Comparison of ENCODE assay signal across 22 cellular contexts in the genomic region with DNA sequence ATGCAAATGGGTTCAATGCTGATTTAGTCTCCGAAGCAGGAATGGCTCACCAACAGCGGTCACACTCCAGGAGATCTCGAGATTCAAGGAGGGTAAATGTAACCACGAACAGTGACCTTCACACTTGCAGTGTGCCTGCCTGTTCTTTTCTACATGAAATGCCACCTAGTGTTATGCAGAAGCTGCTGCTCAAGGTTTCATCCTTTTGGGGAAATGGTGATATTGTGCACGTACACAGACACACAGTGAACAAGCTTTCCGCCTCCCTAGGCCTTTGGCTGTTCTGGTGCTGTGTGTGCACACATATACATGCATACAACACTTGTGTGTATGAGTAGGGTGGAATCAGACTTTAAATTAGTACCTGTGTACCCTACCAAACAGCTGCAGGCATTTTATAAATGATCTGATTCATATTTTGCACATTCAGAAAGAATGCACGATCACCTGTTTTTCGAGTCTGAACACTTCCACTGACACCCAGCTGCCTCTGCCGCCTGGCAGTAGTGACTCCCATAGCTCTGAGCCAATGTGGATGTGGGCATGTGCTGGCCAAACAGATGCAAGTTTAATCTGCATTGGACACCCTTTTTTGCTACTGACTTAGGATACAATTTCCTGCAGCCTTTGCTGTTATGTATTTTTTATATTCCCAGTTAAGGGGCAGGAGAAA.
DNase-seq lines count a peak whose midpoint lies in the region; ATAC-seq, FAIRE-seq and TF ChIP-seq lines count a peak whose summit lies in the region.
"Had no signal": no experiment of that assay in that cellular context is flagged by ENCODE, and none has a peak within 500 bp of the region (broad histone marks: within the 10 kb centered on the region; RNA-seq: fewer than 3 reads in every experiment).

No MANE protein-coding gene starts in this region.

- H3K36me3 ChIP-seq in PC-3 (ENCODE audit: low read depth, low read length), result no peaks in the 10 kb centered on the region

- H2AFZ ChIP-seq in PC-3 (ENCODE audit: low read length), result peak overlapping the region; percentile 35; the same call in 1 of the 2 replicates

- H3K79me2 ChIP-seq in PC-3 (ENCODE audit: low read length), result no peaks in the 10 kb centered on the region

- DNase-seq in HT-29 (ENCODE audit: low spot score) (peak; percentile 14), PC-3 (peak; percentile 84), epithelial cell of proximal tubule (ENCODE audit: low read depth) (no peak), sciatic nerve (ENCODE audit: low spot score) (peak; percentile 2), osteocyte (ENCODE audit: extremely low spot score, unreplicated experiment) (no peak), foreskin melanocyte (no peak), GM12892 (ENCODE audit: insufficient read length) (no peak), CD1c-positive myeloid dendritic cell (ENCODE audit: extremely low spot score) (no peak)
- DNase-seq: activated B cell treated with CpG ODN at 0.5 μM for 24 hours; activated CD8-positive, alpha-beta T cell treated with anti-CD3 and anti-CD28 coated beads, Interleukin-2, amount 10 ng/mL, durations not matched to agents 7 days and 5 days; activated naive CD8-positive, alpha-beta T cell treated with anti-CD3 and anti-CD28 coated beads, Interleukin-2, amount 10 ng/mL, durations not matched to agents 7 days and 5 days; AML-193; COR-L47; kidney; mesendoderm; NCI-H2029; NCI-H526; stimulated activated CD4-positive, alpha-beta T cell treated with anti-CD3 and anti-CD28 coated beads, Interleukin-15, amount 100 ng/mL, for 24 hours; T-cell had no signal

- peak overlapping the region; percentile 73 for H3K4me2 ChIP-seq in PC-3 (ENCODE audit: low read length)

- no TSS peak for BruUV-seq in PC-3 (replicated peaks; lab: Mats Ljungman, UMichigan)

- H3K27ac Mint-ChIP-seq in osteocyte (ENCODE audit: unreplicated experiment), result no peak overlapping the region
- H3K27ac Mint-ChIP-seq: activated B cell treated with CpG ODN at 0.5 μM for 24 hours; activated CD8-positive, alpha-beta T cell treated with anti-CD3 and anti-CD28 coated beads, Interleukin-2, amount 10 ng/mL, durations not matched to agents 7 days and 5 days; activated naive CD8-positive, alpha-beta T cell treated with anti-CD3 and anti-CD28 coated beads, Interleukin-2, amount 10 ng/mL, durations not matched to agents 7 days and 5 days; natural killer cell treated with Interleukin-12 subunit alpha and Interleukin-12 subunit beta and Interleukin-15 and Interleukin-18, amount 100 ng/mL, for 72 hours; stimulated activated naive CD8-positive, alpha-beta T cell treated with anti-CD3 and anti-CD28 coated beads, Interleukin-15, Interleukin-2, amounts not matched to agents 100 ng/mL and 50 ng/mL, for 24 hours; T-cell had no signal

- H3F3A ChIP-seq in PC-3 (ENCODE audit: low read length, unreplicated experiment), result no peaks in the 10 kb centered on the region

- H3K9me2 ChIP-seq in PC-3 (replicated peaks; ENCODE audit: low read length), result no peaks in the 10 kb centered on the region

- peak overlapping the region; percentile 72 for H3K27ac ChIP-seq in PC-3 (ENCODE audit: low read length)

- peaks cover 36% of the 10 kb centered on the region for H3K27me3 Mint-ChIP-seq in osteocyte (ENCODE audit: unreplicated experiment)
- H3K27me3 Mint-ChIP-seq: activated B cell treated with CpG ODN at 0.5 μM for 24 hours; stimulated activated naive CD8-positive, alpha-beta T cell treated with anti-CD3 and anti-CD28 coated beads, Interleukin-15, Interleukin-2, amounts not matched to agents 100 ng/mL and 50 ng/mL, for 24 hours had no signal

- CTCF ChIA-PET in PC-3 (lab: Charles Lee), result interaction anchor here (0.6 kb wide), 1 partner anchor 26 kb away, joined by 3 read pairs; no protein-coding TSS in a partner anchor

- no peak overlapping the region for H3K4me3 Mint-ChIP-seq in osteocyte (ENCODE audit: unreplicated experiment)
- H3K4me3 Mint-ChIP-seq: activated B cell treated with CpG ODN at 0.5 μM for 24 hours; activated CD8-positive, alpha-beta T cell treated with anti-CD3 and anti-CD28 coated beads, Interleukin-2, amount 10 ng/mL, durations not matched to agents 7 days and 5 days; activated naive CD8-positive, alpha-beta T cell treated with anti-CD3 and anti-CD28 coated beads, Interleukin-2, amount 10 ng/mL, durations not matched to agents 7 days and 5 days; brain; natural killer cell treated with Interleukin-12 subunit alpha and Interleukin-12 subunit beta and Interleukin-15 and Interleukin-18, amount 100 ng/mL, for 72 hours; stimulated activated naive CD8-positive, alpha-beta T cell treated with anti-CD3 and anti-CD28 coated beads, Interleukin-15, Interleukin-2, amounts not matched to agents 100 ng/mL and 50 ng/mL, for 24 hours; T-cell had no signal

- intact Hi-C loops in PC-3 (cut with micrococcal nuclease) (loop anchor here (1.0 kb wide), 1 partner anchor 23 kb away; no protein-coding TSS in a partner anchor), sciatic nerve (cut with DNase I) (no loop called here)

- no peaks in the 10 kb centered on the region for H3K27me3 ChIP-seq in PC-3 (ENCODE audit: low read length)

- H3K4me3 ChIP-seq in PC-3 (ENCODE audit: low read length) (peak overlapping the region; percentile 24; the same call in 1 of the 2 replicates), epithelial cell of proximal tubule (ENCODE audit: low read depth, low read length) (no peak overlapping the region)

- H3K9me3 ChIP-seq in PC-3 (ENCODE audit: low read length), result no peaks in the 10 kb centered on the region

- 0 out of 2 replicates have a peak, but pooled peaks have one; percentile 40 for TF ChIP-seq CTCF in PC-3 (conservative IDR thresholded peaks at IDR 0.05; ENCODE audit: low read depth, low read length)
- peak; percentile 32 for TF ChIP-seq CTCF in epithelial cell of proximal tubule (conservative IDR thresholded peaks at IDR 0.05; ENCODE audit: low read depth, low read length)
- no peak for TF ChIP-seq CTCF in osteocyte (IDR thresholded peaks at IDR 0.05)

- H3K9ac ChIP-seq in PC-3 (ENCODE audit: low read length), result no peak overlapping the region

- H3K4me1 Mint-ChIP-seq in osteocyte (ENCODE audit: unreplicated experiment), result no peaks in the 10 kb centered on the region
- H3K4me1 Mint-ChIP-seq: activated B cell treated with CpG ODN at 0.5 μM for 24 hours; activated naive CD8-positive, alpha-beta T cell treated with anti-CD3 and anti-CD28 coated beads, Interleukin-2, amount 10 ng/mL, durations not matched to agents 7 days and 5 days; T-cell had no signal

- H4K20me1 ChIP-seq in PC-3 (ENCODE audit: low read length), result no peaks in the 10 kb centered on the region

- H3K36me3 Mint-ChIP-seq in osteocyte (ENCODE audit: unreplicated experiment), result no peaks in the 10 kb centered on the region
- H3K36me3 Mint-ChIP-seq: activated naive CD8-positive, alpha-beta T cell treated with anti-CD3 and anti-CD28 coated beads, Interleukin-2, amount 10 ng/mL, durations not matched to agents 7 days and 5 days; brain; natural killer cell treated with Interleukin-12 subunit alpha and Interleukin-12 subunit beta and Interleukin-15 and Interleukin-18, amount 100 ng/mL, for 72 hours; T-cell had no signal

- no peaks in the 10 kb centered on the region for H3K9me3 Mint-ChIP-seq in osteocyte (ENCODE audit: unreplicated experiment)
- H3K9me3 Mint-ChIP-seq: activated B cell treated with CpG ODN at 0.5 μM for 24 hours; activated naive CD8-positive, alpha-beta T cell treated with anti-CD3 and anti-CD28 coated beads, Interleukin-2, amount 10 ng/mL, durations not matched to agents 7 days and 5 days; brain; natural killer cell treated with Interleukin-12 subunit alpha and Interleukin-12 subunit beta and Interleukin-15 and Interleukin-18, amount 100 ng/mL, for 72 hours; stimulated activated naive CD8-positive, alpha-beta T cell treated with anti-CD3 and anti-CD28 coated beads, Interleukin-15, Interleukin-2, amounts not matched to agents 100 ng/mL and 50 ng/mL, for 24 hours; T-cell had no signal

- TF ChIP-seq POLR2A in GM12892 (IDR thresholded peaks at IDR 0.05; ENCODE audit: low read depth, low read length), result no peak

- H3K4me1 ChIP-seq in PC-3 (ENCODE audit: insufficient read depth, low read length), result peaks cover 16% of the 10 kb centered on the region

- POLR2A ChIA-PET in PC-3 (lab: Charles Lee; ENCODE audit: unreplicated experiment), result no interaction called here

- no peak for FAIRE-seq in GM12892 (lab: Jason Lieb, UNC)
- FAIRE-seq: kidney had no signal

- ATAC-seq in PC-3, result peak; percentile 91
- no peak for ATAC-seq in sciatic nerve
- ATAC-seq: activated CD8-positive, alpha-beta T cell treated with anti-CD3 and anti-CD28 coated beads, Interleukin-2, amount 10 ng/mL, durations not matched to agents 7 days and 5 days; natural killer cell treated with Interleukin-12 subunit alpha and Interleukin-12 subunit beta and Interleukin-15 and Interleukin-18, amount 100 ng/mL, for 72 hours; T-cell had no signal

Comparison
In these comparisons a context has a peak if more than half of its experiments do, and no peak if none do; other contexts are left out.
1. DNase-seq: peak in HT-29 (single experiment), PC-3 (single experiment) and sciatic nerve (single experiment); none in epithelial cell of proximal tubule (single experiment), osteocyte (single experiment), foreskin melanocyte (single experiment), GM12892 (single experiment) and CD1c-positive myeloid dendritic cell (single experiment).